Comparison of ENCODE assay signal across 8 cellular contexts in genomic region chr18:59139291-59139614, GRCh38.
A peak's percentile ranks its signal among the peaks of the same experiment; 100 is the strongest.
DNase-seq lines count a peak whose midpoint lies in the region; ATAC-seq, FAIRE-seq and TF ChIP-seq lines count a peak whose summit lies in the region.

No MANE protein-coding gene starts in this region.

- H3K4me3 Mint-ChIP-seq in nephron = peak overlapping the region; percentile 93 to 95 (median 94)
- H3K4me3 Mint-ChIP-seq in stimulated activated naive CD8-positive, alpha-beta T cell treated with anti-CD3 and anti-CD28 coated beads, Interleukin-15, Interleukin-2, amounts not matched to agents 100 ng/mL and 50 ng/mL, for 24 hours = peak overlapping the region; percentile 94

- no peaks in the 10 kb centered on the region for H3K36me3 ChIP-seq in KOPT-K1 (ENCODE audit: insufficient read depth, low read length)

- H3K4me1 Mint-ChIP-seq in nephron = peaks cover 20% of the 10 kb centered on the region
- H3K4me1 Mint-ChIP-seq in stimulated activated naive CD8-positive, alpha-beta T cell treated with anti-CD3 and anti-CD28 coated beads, Interleukin-15, Interleukin-2, amounts not matched to agents 100 ng/mL and 50 ng/mL, for 24 hours (ENCODE audit: low read depth) = peaks cover 43% of the 10 kb centered on the region

- H3K9me3 Mint-ChIP-seq in nephron = no peaks in the 10 kb centered on the region
- no peaks in the 10 kb centered on the region for H3K9me3 Mint-ChIP-seq in stimulated activated naive CD8-positive, alpha-beta T cell treated with anti-CD3 and anti-CD28 coated beads, Interleukin-15, Interleukin-2, amounts not matched to agents 100 ng/mL and 50 ng/mL, for 24 hours

- no peak for TF ChIP-seq CTCF in fibroblast of mammary gland (conservative IDR thresholded peaks at IDR 0.05; ENCODE audit: control insufficient read depth, insufficient read depth, low read depth, low read length)
- no peak for TF ChIP-seq CTCF in nephron (IDR thresholded peaks at IDR 0.05; ENCODE audit: unreplicated experiment in 3 of 3)

- peak overlapping the region; percentile 86 for H3K4me3 ChIP-seq in fibroblast of mammary gland (ENCODE audit: control insufficient read depth, low read depth, low read length)

- H3K36me3 Mint-ChIP-seq in nephron (ENCODE audit: low read depth) = no peaks in the 10 kb centered on the region
- H3K36me3 Mint-ChIP-seq in stimulated activated naive CD8-positive, alpha-beta T cell treated with anti-CD3 and anti-CD28 coated beads, Interleukin-15, Interleukin-2, amounts not matched to agents 100 ng/mL and 50 ng/mL, for 24 hours (ENCODE audit: low read depth) = peaks cover 3% of the 10 kb centered on the region

- peaks cover 58% of the 10 kb centered on the region for H3K27me3 Mint-ChIP-seq in nephron (ENCODE audit: low read depth)
- H3K27me3 Mint-ChIP-seq in stimulated activated naive CD8-positive, alpha-beta T cell treated with anti-CD3 and anti-CD28 coated beads, Interleukin-15, Interleukin-2, amounts not matched to agents 100 ng/mL and 50 ng/mL, for 24 hours = peaks cover 12% of the 10 kb centered on the region

- peak overlapping the region; percentile 97 to 100 (median 99) for H3K27ac Mint-ChIP-seq in nephron
- peak overlapping the region; percentile 97 for H3K27ac Mint-ChIP-seq in stimulated activated naive CD8-positive, alpha-beta T cell treated with anti-CD3 and anti-CD28 coated beads, Interleukin-15, Interleukin-2, amounts not matched to agents 100 ng/mL and 50 ng/mL, for 24 hours

- H3K9me3 ChIP-seq in KOPT-K1 (ENCODE audit: insufficient read depth, low read length, poor library complexity, severe bottlenecking) = no peaks in the 10 kb centered on the region

- H3K27ac ChIP-seq in KOPT-K1 (ENCODE audit: low read depth, low read length, poor library complexity, severe bottlenecking) = peak overlapping the region; percentile 78

- ATAC-seq in GM21723 (IDR thresholded peaks at IDR 0.05; ENCODE audit: unreplicated experiment) = peak; percentile 75

- FAIRE-seq in RCC 7860 (lab: Jason Lieb, UNC) = peak; percentile 31

- DNase-seq in DMS114 treated with DMSO at 0.1 percent for 48 hours (lab: John Stamatoyannopoulos, UW; ENCODE audit: unreplicated experiment) = peak; percentile 88
- DNase-seq in RCC 7860 (ENCODE audit: low spot score) = peak; percentile 78
- peak; percentile 84 for DNase-seq in activated T-helper 1 cell treated with anti-CD3 and anti-CD28 coated beads, Interleukin-2, amount 50 U/mL, for 16 hours (ENCODE audit: low read depth in 1 of 2, low spot score in 1 of 2)
- peak; percentile 83 for DNase-seq in fibroblast of mammary gland (ENCODE audit: low read depth)

Comparison
In these comparisons a context has a peak if more than half of its experiments do, and no peak if none do; other contexts are left out.
1. Peak in every context shown above with its lines: DNase-seq, ATAC-seq, H3K4me3 ChIP-seq and H3K27ac ChIP-seq.